4 cellular contexts compared by ENCODE assay signal in genomic region chr19:32234663-32235217, GRCh38.
TF ChIP-seq lines count a peak whose summit lies in the region.

No MANE protein-coding gene starts in this region.

TF ChIP-seq in HepG2, 621 proteins besides CTCF, POLR2A, EP300 and RAD21:
- peak in 1 of 2 experiments; percentile 55; a peak in 2 of 4 replicates for TF ChIP-seq MAFK (conservative IDR thresholded peaks at IDR 0.05 in 1 of 2, IDR thresholded peaks at IDR 0.05 in 1 of 2; ENCODE audit: low read length in 2 of 2)
- no peak for TF ChIP-seq NFYC (CRISPR knock-in tag; IDR thresholded peaks at IDR 0.05)
- TF ChIP-seq MNT (IDR thresholded peaks at IDR 0.05): peak; percentile 91
- TF ChIP-seq ZNF513 (CRISPR knock-in tag; conservative IDR thresholded peaks at IDR 0.05): no peak
- TF ChIP-seq MAFF (IDR thresholded peaks at IDR 0.05; ENCODE audit: low read depth, low read length): 0 out of 2 replicates have a peak, but pooled peaks have one; percentile 5
TF ChIP-seq in HepG2: peak in this region for 3.

TF ChIP-seq in H1, 55 proteins besides CTCF, POLR2A, EP300 and RAD21:
- no peak for TF ChIP-seq EGR1 (IDR thresholded peaks at IDR 0.05; ENCODE audit: borderline replicate concordance, low read depth, low read length)

TF ChIP-seq in neural cell, 6 proteins besides CTCF, POLR2A, EP300 and RAD21:
- TF ChIP-seq, protein P1, sequence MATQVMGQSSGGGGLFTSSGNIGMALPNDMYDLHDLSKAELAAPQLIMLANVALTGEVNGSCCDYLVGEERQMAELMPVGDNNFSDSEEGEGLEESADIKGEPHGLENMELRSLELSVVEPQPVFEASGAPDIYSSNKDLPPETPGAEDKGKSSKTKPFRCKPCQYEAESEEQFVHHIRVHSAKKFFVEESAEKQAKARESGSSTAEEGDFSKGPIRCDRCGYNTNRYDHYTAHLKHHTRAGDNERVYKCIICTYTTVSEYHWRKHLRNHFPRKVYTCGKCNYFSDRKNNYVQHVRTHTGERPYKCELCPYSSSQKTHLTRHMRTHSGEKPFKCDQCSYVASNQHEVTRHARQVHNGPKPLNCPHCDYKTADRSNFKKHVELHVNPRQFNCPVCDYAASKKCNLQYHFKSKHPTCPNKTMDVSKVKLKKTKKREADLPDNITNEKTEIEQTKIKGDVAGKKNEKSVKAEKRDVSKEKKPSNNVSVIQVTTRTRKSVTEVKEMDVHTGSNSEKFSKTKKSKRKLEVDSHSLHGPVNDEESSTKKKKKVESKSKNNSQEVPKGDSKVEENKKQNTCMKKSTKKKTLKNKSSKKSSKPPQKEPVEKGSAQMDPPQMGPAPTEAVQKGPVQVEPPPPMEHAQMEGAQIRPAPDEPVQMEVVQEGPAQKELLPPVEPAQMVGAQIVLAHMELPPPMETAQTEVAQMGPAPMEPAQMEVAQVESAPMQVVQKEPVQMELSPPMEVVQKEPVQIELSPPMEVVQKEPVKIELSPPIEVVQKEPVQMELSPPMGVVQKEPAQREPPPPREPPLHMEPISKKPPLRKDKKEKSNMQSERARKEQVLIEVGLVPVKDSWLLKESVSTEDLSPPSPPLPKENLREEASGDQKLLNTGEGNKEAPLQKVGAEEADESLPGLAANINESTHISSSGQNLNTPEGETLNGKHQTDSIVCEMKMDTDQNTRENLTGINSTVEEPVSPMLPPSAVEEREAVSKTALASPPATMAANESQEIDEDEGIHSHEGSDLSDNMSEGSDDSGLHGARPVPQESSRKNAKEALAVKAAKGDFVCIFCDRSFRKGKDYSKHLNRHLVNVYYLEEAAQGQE (IDR thresholded peaks at IDR 0.05; ENCODE audit: borderline replicate concordance): no peak
- peak; percentile 71 for TF ChIP-seq POLR2AphosphoS5 (IDR thresholded peaks at IDR 0.05)

TF ChIP-seq in HEK293T, 16 proteins besides CTCF, POLR2A, EP300 and RAD21:
- TF ChIP-seq FOXK2 (IDR thresholded peaks at IDR 0.05): no peak
- TF ChIP-seq LEF1 (IDR thresholded peaks at IDR 0.05; ENCODE audit: borderline replicate concordance): no peak
- TF ChIP-seq TARDBP (IDR thresholded peaks at IDR 0.05): no peak
- TF ChIP-seq SP1 (IDR thresholded peaks at IDR 0.05): no peak
- no peak for TF ChIP-seq ARNT (IDR thresholded peaks at IDR 0.05)
- TF ChIP-seq HDGF (IDR thresholded peaks at IDR 0.05; ENCODE audit: borderline replicate concordance): no peak
- no peak for TF ChIP-seq L3MBTL2 (conservative IDR thresholded peaks at IDR 0.05)
- no peak for TF ChIP-seq BHLHE40 (IDR thresholded peaks at IDR 0.05; ENCODE audit: borderline replicate concordance)
- no peak for TF ChIP-seq SUZ12 (IDR thresholded peaks at IDR 0.05)
- TF ChIP-seq, protein P2, sequence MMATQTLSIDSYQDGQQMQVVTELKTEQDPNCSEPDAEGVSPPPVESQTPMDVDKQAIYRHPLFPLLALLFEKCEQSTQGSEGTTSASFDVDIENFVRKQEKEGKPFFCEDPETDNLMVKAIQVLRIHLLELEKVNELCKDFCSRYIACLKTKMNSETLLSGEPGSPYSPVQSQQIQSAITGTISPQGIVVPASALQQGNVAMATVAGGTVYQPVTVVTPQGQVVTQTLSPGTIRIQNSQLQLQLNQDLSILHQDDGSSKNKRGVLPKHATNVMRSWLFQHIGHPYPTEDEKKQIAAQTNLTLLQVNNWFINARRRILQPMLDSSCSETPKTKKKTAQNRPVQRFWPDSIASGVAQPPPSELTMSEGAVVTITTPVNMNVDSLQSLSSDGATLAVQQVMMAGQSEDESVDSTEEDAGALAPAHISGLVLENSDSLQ (IDR thresholded peaks at IDR 0.05): no peak
- TF ChIP-seq FOXA1 (IDR thresholded peaks at IDR 0.05): no peak
- no peak for TF ChIP-seq CTBP1 (IDR thresholded peaks at IDR 0.05; ENCODE audit: borderline replicate concordance)
- no peak for TF ChIP-seq NFRKB (IDR thresholded peaks at IDR 0.05)
- no peak for TF ChIP-seq ELF4 (IDR thresholded peaks at IDR 0.05)
- TF ChIP-seq FOXM1 (IDR thresholded peaks at IDR 0.05; ENCODE audit: borderline replicate concordance): no peak
- no peak for TF ChIP-seq ZNF384 (IDR thresholded peaks at IDR 0.05)
